Comparison of ENCODE assay signal across 18 cellular contexts in the genomic region with DNA sequence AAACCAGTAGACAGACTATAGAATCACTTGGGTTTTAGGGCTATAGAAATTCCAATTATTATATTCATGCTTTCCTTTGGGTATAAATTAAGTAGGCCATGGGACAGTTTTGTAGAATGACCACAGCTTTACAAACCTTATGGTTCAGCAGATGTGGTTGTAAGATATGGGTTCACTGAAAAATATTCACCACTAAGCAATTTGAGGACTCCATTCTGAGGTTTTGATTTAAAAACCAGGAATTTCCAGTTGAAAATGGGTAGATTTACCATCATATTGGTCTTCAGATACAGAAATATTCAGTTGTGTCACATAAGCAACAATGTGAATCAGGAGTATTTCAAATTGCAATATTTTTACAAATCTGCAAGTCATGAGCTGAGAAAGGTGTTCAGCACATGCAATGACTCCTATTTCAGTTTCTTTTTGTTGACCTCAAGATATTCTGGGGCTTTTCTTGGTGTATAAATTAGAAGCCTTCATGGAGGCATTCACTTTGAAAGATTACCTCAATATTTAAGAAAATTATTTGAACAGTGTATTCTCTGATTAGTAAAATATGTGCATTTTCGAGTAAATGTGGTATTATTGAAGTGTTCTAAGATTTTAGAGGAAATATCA.
"Had no signal": no experiment of that assay in that cellular context is flagged by ENCODE, and none has a peak within 500 bp of the region (broad histone marks: within the 10 kb centered on the region; RNA-seq: fewer than 3 reads in every experiment).

No MANE protein-coding gene starts in this region.

- H3K4me1 ChIP-seq: suprapubic skin had no signal

- ATAC-seq: stimulated activated naive CD8-positive, alpha-beta T cell treated with anti-CD3 and anti-CD28 coated beads, Interleukin-15, Interleukin-2, amounts not matched to agents 100 U/mL and 50 U/mL, for 24 hours; T-helper 17 cell had no signal

- H3K27me3 Mint-ChIP-seq: activated B cell treated with CpG ODN at 0.5 μM for 24 hours; activated CD4-positive, alpha-beta T cell treated with anti-CD3 and anti-CD28 coated beads, Interleukin-2, amount 10 ng/mL, durations not matched to agents 24 days and 14 days; activated naive CD8-positive, alpha-beta T cell; T-helper 17 cell; type B pancreatic cell had no signal

- H3K36me3 ChIP-seq: ovary, suprapubic skin had no signal

- H3K27ac ChIP-seq: ovary, suprapubic skin had no signal

- H3K9me3 ChIP-seq: ovary, suprapubic skin had no signal

- H3K4me3 ChIP-seq: ovary, suprapubic skin had no signal

- H3K36me3 Mint-ChIP-seq: activated naive CD8-positive, alpha-beta T cell; type B pancreatic cell had no signal

- H3K4me1 Mint-ChIP-seq: activated B cell treated with CpG ODN at 0.5 μM for 24 hours; activated CD4-positive, alpha-beta T cell treated with anti-CD3 and anti-CD28 coated beads, Interleukin-2, amount 10 ng/mL, durations not matched to agents 24 days and 14 days; neural crest cell; T-helper 17 cell had no signal

- H3K27ac Mint-ChIP-seq: activated B cell treated with CpG ODN at 0.5 μM for 24 hours; activated CD4-positive, alpha-beta T cell treated with anti-CD3 and anti-CD28 coated beads, Interleukin-2, amount 10 ng/mL, durations not matched to agents 24 days and 14 days; activated naive CD8-positive, alpha-beta T cell; T-helper 17 cell; type B pancreatic cell had no signal

- DNase-seq: activated B cell treated with CpG ODN at 0.5 μM for 24 hours; activated CD4-positive, alpha-beta T cell treated with anti-CD3 and anti-CD28 coated beads, Interleukin-2, amount 10 ng/mL, durations not matched to agents 24 days and 14 days; activated effector memory CD4-positive, alpha-beta T cell treated with anti-CD3 and anti-CD28 coated beads, Interleukin-2, amount 50 U/mL, for 16 hours; activated T-cell treated with anti-CD3 and anti-CD28 coated beads, Interleukin-2, amount 50 U/mL, for 1 hour; aorta; caudate nucleus; cortex of kidney; effector CD8-positive, alpha-beta T cell; kidney; ovary; stimulated activated CD4-positive, alpha-beta T cell treated with anti-CD3 and anti-CD28 coated beads, Interleukin-4, amount 100 ng/mL, for 1 hour; stimulated activated CD8-positive, alpha-beta memory T cell treated with anti-CD3 and anti-CD28 coated beads, Interleukin-4, amount 100 ng/mL, for 48 hours; stimulated activated naive CD8-positive, alpha-beta T cell treated with anti-CD3 and anti-CD28 coated beads, Interleukin-15, Interleukin-2, amounts not matched to agents 100 U/mL and 50 U/mL, for 24 hours; T-helper 17 cell had no signal

- H3K27me3 ChIP-seq: ovary, suprapubic skin had no signal

- H3K9me3 Mint-ChIP-seq: activated B cell treated with CpG ODN at 0.5 μM for 24 hours; activated CD4-positive, alpha-beta T cell treated with anti-CD3 and anti-CD28 coated beads, Interleukin-2, amount 10 ng/mL, durations not matched to agents 24 days and 14 days; type B pancreatic cell had no signal

- H3K4me3 Mint-ChIP-seq: activated B cell treated with CpG ODN at 0.5 μM for 24 hours; activated CD4-positive, alpha-beta T cell treated with anti-CD3 and anti-CD28 coated beads, Interleukin-2, amount 10 ng/mL, durations not matched to agents 24 days and 14 days; activated naive CD8-positive, alpha-beta T cell; neural crest cell; T-helper 17 cell; type B pancreatic cell had no signal
